8 cellular contexts compared by ENCODE assay signal in the genomic region with DNA sequence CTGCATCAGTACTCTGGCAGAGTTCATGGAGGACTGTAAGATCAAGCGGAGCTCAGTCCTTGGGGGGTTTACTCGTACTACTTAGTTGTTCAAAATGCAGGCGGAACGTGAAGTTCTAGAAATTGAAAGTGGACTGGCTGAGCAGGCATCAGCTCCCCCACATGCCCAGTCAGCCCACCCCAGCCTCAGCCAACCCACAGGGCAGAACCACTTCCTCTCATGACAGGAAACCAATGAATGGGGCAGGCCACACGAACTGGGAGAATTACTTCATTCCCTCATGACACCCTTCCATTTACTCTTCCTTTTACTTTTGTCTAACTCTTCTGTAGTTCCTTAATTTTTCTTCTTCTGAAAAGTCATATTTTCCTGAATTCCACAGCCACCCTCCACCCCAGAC.
DNase-seq lines count a peak whose midpoint lies in the region; ATAC-seq and TF ChIP-seq lines count a peak whose summit lies in the region.

No MANE protein-coding gene starts in this region.

- H3K4me3 Mint-ChIP-seq in T-helper 2 cell treated with Interferon-gamma antibody and Interleukin-4, amounts not matched to agents 5 μg/mL and 100 μg/mL, for 36 hours, result peak overlapping the region; percentile 51
- peak overlapping the region in 7 of 10 donors; percentile 0 to 62 (median 27) for H3K4me3 Mint-ChIP-seq in naive thymus-derived CD4-positive, alpha-beta T cell

- POLR2A ChIA-PET in naive thymus-derived CD4-positive, alpha-beta T cell (lab: Charles Lee), result no interaction called here

- dilution Hi-C loops in mammary epithelial cell (cut with HindIII; ENCODE audit: low sequenced_read_pairs), result no loop called here

- CTCF ChIA-PET in naive thymus-derived CD4-positive, alpha-beta T cell (lab: Charles Lee), result no interaction called here
- CTCF ChIA-PET in mammary epithelial cell (lab: Charles Lee; ENCODE audit: low non-redundant PET), result no interaction called here

- H3K36me3 Mint-ChIP-seq in T-helper 2 cell treated with Interferon-gamma antibody and Interleukin-4, amounts not matched to agents 5 μg/mL and 100 μg/mL, for 36 hours (ENCODE audit: low read depth), result no peaks in the 10 kb centered on the region
- H3K36me3 Mint-ChIP-seq in naive thymus-derived CD4-positive, alpha-beta T cell, result peaks cover 5 to 27% (median 8%) of the 10 kb centered on the region in 5 donors

- no peak for TF ChIP-seq CTCF in mammary epithelial cell (conservative IDR thresholded peaks at IDR 0.05 in 1 of 2, IDR thresholded peaks at IDR 0.05 in 1 of 2; ENCODE audit: extremely low read depth in 1 of 2, insufficient read depth in 1 of 2, low read depth in 1 of 2, low read length in 2 of 2)

- H3K4me2 ChIP-seq in mammary epithelial cell (ENCODE audit: insufficient read depth, low read depth, low read length), result no peak overlapping the region

- H3K79me2 ChIP-seq in mammary epithelial cell (ENCODE audit: insufficient read depth, low read length), result no peaks in the 10 kb centered on the region

- H3K4me1 Mint-ChIP-seq in T-helper 2 cell treated with Interferon-gamma antibody and Interleukin-4, amounts not matched to agents 5 μg/mL and 100 μg/mL, for 36 hours (ENCODE audit: low read depth), result peaks cover 9% of the 10 kb centered on the region
- H3K4me1 Mint-ChIP-seq in naive thymus-derived CD4-positive, alpha-beta T cell, result peaks cover 7 to 18% (median 14%) of the 10 kb centered on the region in 7 donors

- ATAC-seq in GM18868 (IDR thresholded peaks at IDR 0.05; ENCODE audit: unreplicated experiment) (peak; percentile 95), HG02759 (IDR thresholded peaks at IDR 0.05; ENCODE audit: unreplicated experiment) (peak; percentile 92), GM19324 (IDR thresholded peaks at IDR 0.05; ENCODE audit: low FRiP score, unreplicated experiment) (no peak)
- peak; percentile 83 for ATAC-seq in naive thymus-derived CD4-positive, alpha-beta T cell

- H3K9me3 Mint-ChIP-seq in T-helper 2 cell treated with Interferon-gamma antibody and Interleukin-4, amounts not matched to agents 5 μg/mL and 100 μg/mL, for 36 hours, result no peaks in the 10 kb centered on the region
- H3K9me3 Mint-ChIP-seq in naive thymus-derived CD4-positive, alpha-beta T cell, result peaks cover 0 to 4% (median 0%) of the 10 kb centered on the region in 11 donors

- intact Hi-C loops in naive thymus-derived CD4-positive, alpha-beta T cell (cut with micrococcal nuclease), result no loop called here
- intact Hi-C loops in mammary epithelial cell (cut with micrococcal nuclease), result no loop called here

- peaks cover 0 to 6% of the 10 kb centered on the region in 2 donors for H3K4me1 ChIP-seq in naive thymus-derived CD4-positive, alpha-beta T cell (ENCODE audit: control insufficient read depth in 2 of 2, insufficient read depth in 2 of 2, low read length in 2 of 2)
- H3K4me1 ChIP-seq in mammary epithelial cell (ENCODE audit: insufficient read depth, low read length), result no peaks in the 10 kb centered on the region

- no peak overlapping the region for H3K27ac ChIP-seq in naive thymus-derived CD4-positive, alpha-beta T cell (ENCODE audit: low read depth, low read length)
- H3K27ac ChIP-seq in mammary epithelial cell (ENCODE audit: insufficient read depth, low read depth, low read length), result no peak overlapping the region

- BruUV-seq in mammary epithelial cell (replicated peaks; lab: Mats Ljungman, UMichigan), result no TSS peak

- peak; percentile 7 for DNase-seq in T-helper 2 cell treated with Interferon-gamma antibody and Interleukin-4, amounts not matched to agents 5 μg/mL and 100 μg/mL, for 36 hours (ENCODE audit: low spot score)
- no peak for DNase-seq in naive thymus-derived CD4-positive, alpha-beta T cell
- no peak for DNase-seq in stimulated activated naive CD4-positive, alpha-beta T cell treated with Interleukin-2 at 50 U/mL for 16 hours (lab: John Stamatoyannopoulos, UW)
- DNase-seq in T-helper 9 cell (no peak), mammary epithelial cell (no peak)

- no peaks in the 10 kb centered on the region for H3K27me3 ChIP-seq in naive thymus-derived CD4-positive, alpha-beta T cell (ENCODE audit: control insufficient read depth in 2 of 2, insufficient read depth in 2 of 2, low read length in 2 of 2)
- H3K27me3 ChIP-seq in mammary epithelial cell (ENCODE audit: insufficient read depth, low read length), result no peaks in the 10 kb centered on the region

- 71% methylated on average over 4 of the region's 5 CpGs for WGBS in mammary epithelial cell (ENCODE audit: low coverage, missing lambda C conversion rate)

- no peaks in the 10 kb centered on the region for H4K20me1 ChIP-seq in mammary epithelial cell (ENCODE audit: insufficient read depth, low read length)

- H3K36me3 ChIP-seq in naive thymus-derived CD4-positive, alpha-beta T cell (ENCODE audit: control insufficient read depth in 2 of 3, insufficient read depth in 3 of 3, low read length in 3 of 3), result no peaks in the 10 kb centered on the region
- no peaks in the 10 kb centered on the region for H3K36me3 ChIP-seq in mammary epithelial cell (ENCODE audit: insufficient read depth, low read length)

- H3K4me3 ChIP-seq in naive thymus-derived CD4-positive, alpha-beta T cell (ENCODE audit: low read length), result no peak overlapping the region
- no peak overlapping the region for H3K4me3 ChIP-seq in mammary epithelial cell (replicated peaks in 1 of 3; ENCODE audit: insufficient read depth in 1 of 3, low read depth in 2 of 3, low read length in 3 of 3)

- in situ Hi-C loops in mammary epithelial cell (cut with MboI; ENCODE audit: low sequenced_read_pairs in 2 of 2), result no loop called here

- no peak overlapping the region for H3K27ac Mint-ChIP-seq in T-helper 2 cell treated with Interferon-gamma antibody and Interleukin-4, amounts not matched to agents 5 μg/mL and 100 μg/mL, for 36 hours
- peak overlapping the region in 1 of 9 donors; percentile 17 for H3K27ac Mint-ChIP-seq in naive thymus-derived CD4-positive, alpha-beta T cell

- no peak overlapping the region for H2AFZ ChIP-seq in mammary epithelial cell (ENCODE audit: low read depth, low read length)

- no peaks in the 10 kb centered on the region for H3K9me3 ChIP-seq in naive thymus-derived CD4-positive, alpha-beta T cell (ENCODE audit: control insufficient read depth in 2 of 3, low read length in 3 of 3)
- no peaks in the 10 kb centered on the region for H3K9me3 ChIP-seq in mammary epithelial cell (replicated peaks; ENCODE audit: insufficient read depth, low read length)

- H3K9ac ChIP-seq in mammary epithelial cell (ENCODE audit: insufficient read depth, low read length), result no peak overlapping the region

- H3K27me3 Mint-ChIP-seq in T-helper 2 cell treated with Interferon-gamma antibody and Interleukin-4, amounts not matched to agents 5 μg/mL and 100 μg/mL, for 36 hours (ENCODE audit: low read depth), result peaks cover 5% of the 10 kb centered on the region
- peaks cover 0 to 6% (median 0%) of the 10 kb centered on the region in 5 donors for H3K27me3 Mint-ChIP-seq in naive thymus-derived CD4-positive, alpha-beta T cell
